In genomic region chr5:72141440-72142271, GRCh38 we compare ENCODE assay signal across 9 cellular contexts. TPM values are rescaled to one million over a fixed set of nuclear protein-coding genes. Genes with fewer than 3 reads are reported as not detected.
DNase-seq lines count a peak whose midpoint lies in the region; ATAC-seq and TF ChIP-seq lines count a peak whose summit lies in the region.
"Had no signal": no experiment of that assay in that cellular context is flagged by ENCODE, and none has a peak within 500 bp of the region (broad histone marks: within the 10 kb centered on the region; RNA-seq: fewer than 3 reads in every experiment).

No MANE protein-coding gene starts in this region.

- H3K27me3 ChIP-seq in subcutaneous abdominal adipose tissue (ENCODE audit: control insufficient read depth in 5 of 5, insufficient read depth in 4 of 5, low read length in 5 of 5), result no peaks in the 10 kb centered on the region
- H3K27me3 ChIP-seq: foreskin keratinocyte had no signal

- H3K4me1 Mint-ChIP-seq in MCF 10A (ENCODE audit: insufficient read depth, unreplicated experiment), result peaks cover 25% of the 10 kb centered on the region

- peaks cover 6 to 39% (median 34%) of the 10 kb centered on the region in 5 donors for H3K4me1 ChIP-seq in subcutaneous abdominal adipose tissue (ENCODE audit: control insufficient read depth in 5 of 5, insufficient read depth in 5 of 5, low read length in 5 of 5)

- H3K36me3 Mint-ChIP-seq in MCF 10A (ENCODE audit: insufficient read depth, unreplicated experiment), result no peaks in the 10 kb centered on the region

- no peaks in the 10 kb centered on the region for H3K27me3 Mint-ChIP-seq in MCF 10A (ENCODE audit: insufficient read depth, unreplicated experiment)

- peak overlapping the region; percentile 87 for H3K27ac ChIP-seq in subcutaneous abdominal adipose tissue (ENCODE audit: low read depth, low read length)
- H3K27ac ChIP-seq: foreskin keratinocyte had no signal

- TF ChIP-seq CTCF in MCF 10A (IDR thresholded peaks at IDR 0.05; ENCODE audit: unreplicated experiment), result no peak

- CTCF ChIA-PET in HEK293T (lab: Yijun Ruan, JAX), result no interaction called here
- CTCF ChIA-PET in MCF 10A (lab: Yijun Ruan, JAX), result interaction anchor here (0.9 to 1.0 kb wide), 2 partner anchors 138 to 309 kb away, joined by 3 read pairs; no protein-coding TSS in a partner anchor

- no peaks in the 10 kb centered on the region for H3K36me3 ChIP-seq in subcutaneous abdominal adipose tissue (ENCODE audit: control insufficient read depth in 5 of 5, insufficient read depth in 5 of 5, low read length in 5 of 5)

- intact Hi-C loops in MCF 10A (cut with micrococcal nuclease), result no loop called here

- no TSS peak for BruUV-seq in MCF 10A (replicated peaks; lab: Mats Ljungman, UMichigan)

- POLR2A ChIA-PET in HEK293T (lab: Yijun Ruan, JAX), result no interaction called here
- POLR2A ChIA-PET in MCF 10A (lab: Yijun Ruan, JAX), result interaction anchor here (0.7 kb wide), 1 partner anchor 115 kb away, joined by 4 read pairs; no protein-coding TSS in a partner anchor

- ATAC-seq in HG03457 (IDR thresholded peaks at IDR 0.05; ENCODE audit: unreplicated experiment), result no peak
- ATAC-seq: foreskin keratinocyte had no signal

- H3K9ac ChIP-seq in subcutaneous abdominal adipose tissue (ENCODE audit: low read length in 5 of 5), result no peak overlapping the region

- no peaks in the 10 kb centered on the region for H3K9me3 ChIP-seq in subcutaneous abdominal adipose tissue (ENCODE audit: control insufficient read depth in 5 of 5, low read length in 5 of 5)

- no peaks in the 10 kb centered on the region for H3K9me3 Mint-ChIP-seq in MCF 10A (ENCODE audit: unreplicated experiment)

- H3K4me3 Mint-ChIP-seq in MCF 10A (ENCODE audit: unreplicated experiment), result no peak overlapping the region

- no peak overlapping the region for H3K4me3 ChIP-seq in subcutaneous abdominal adipose tissue (ENCODE audit: low read depth in 1 of 5, low read length in 5 of 5)

- H3K27ac Mint-ChIP-seq in MCF 10A (ENCODE audit: low read depth, unreplicated experiment), result no peak overlapping the region

- DNase-seq in HEK293T (ENCODE audit: extremely low spot score), result no peak
- DNase-seq in MCF 10A (ENCODE audit: unreplicated experiment), result peak; percentile 77
- peak; percentile 69 for DNase-seq in kidney tubule cell (ENCODE audit: low spot score)
- no peak for DNase-seq in Ammon's horn (ENCODE audit: low spot score)
- no peak for DNase-seq in amygdala (lab: John Stamatoyannopoulos, UW)
- no peak for DNase-seq in NCI-H82 (lab: John Stamatoyannopoulos, UW)

TF ChIP-seq in HEK293T, 16 proteins besides CTCF, POLR2A, EP300 and RAD21:
- TF ChIP-seq L3MBTL2 (conservative IDR thresholded peaks at IDR 0.05) (peak; percentile 54), CTBP1 (IDR thresholded peaks at IDR 0.05; ENCODE audit: borderline replicate concordance) (no peak), ZNF384 (IDR thresholded peaks at IDR 0.05) (peak; percentile 76)

RNA-seq across cellular contexts. Expression of gene MAP1B, which starts 34.4 kb away (rescaled TPM):
- total RNA-seq in MCF 10A (2022), result 43.8 and 56.0 TPM in 2 replicates

Comparison
In these comparisons a context has a peak if more than half of its experiments do, and no peak if none do; other contexts are left out.
1. DNase-seq: peak in MCF 10A (single experiment) and kidney tubule cell (single experiment); none in HEK293T (single experiment), Ammon's horn (single experiment), amygdala (0 of 56) and NCI-H82 (single experiment).